ENCODE assay signal across 13 cellular contexts in genomic region chr12:108685469-108686247, GRCh38. TPM values are rescaled to one million over a fixed set of nuclear protein-coding genes. Genes with fewer than 3 reads are reported as not detected.
DNase-seq lines count a peak whose midpoint lies in the region; ATAC-seq, FAIRE-seq and TF ChIP-seq lines count a peak whose summit lies in the region.
"Had no signal": no experiment of that assay in that cellular context is flagged by ENCODE, and none has a peak within 500 bp of the region (broad histone marks: within the 10 kb centered on the region; RNA-seq: fewer than 3 reads in every experiment).

No MANE protein-coding gene starts in this region.

- 0 out of 2 replicates have a peak overlapping the region, but pooled peaks have one; percentile 6 for H3K4me2 ChIP-seq in K562 (ENCODE audit: insufficient read depth, low read length)

- TF ChIP-seq EP300 in K562 (IDR thresholded peaks at IDR 0.05; ENCODE audit: low read length) = no peak

- peak overlapping the region in 1 of 2 experiments; percentile 22; a peak in 1 of 4 replicates for H3K9ac ChIP-seq in K562 (ENCODE audit: insufficient read depth in 1 of 2, low read depth in 2 of 2, low read length in 2 of 2)

- CTCF ChIA-PET in K562 (lab: Yijun Ruan, JAX; ENCODE audit: low intra/inter-chr PET ratio) = no interaction called here

- H3K36me3 ChIP-seq in K562 (ENCODE audit: control insufficient read depth, insufficient read depth, low read length) (peaks cover 38% of the 10 kb centered on the region), tibial artery (no peaks in the 10 kb centered on the region), HAP-1 (replicated peaks) (no peaks in the 10 kb centered on the region)

- TF ChIP-seq CTCF in K562 (IDR thresholded peaks at IDR 0.05 in 2 of 3, conservative IDR thresholded peaks at IDR 0.05 in 1 of 3; ENCODE audit: insufficient read depth in 2 of 3, low read depth in 1 of 3, low read length in 3 of 3) = no peak
- TF ChIP-seq CTCF in tibial artery (IDR thresholded peaks at IDR 0.05) = no peak

- intact Hi-C loops in K562 (cut with micrococcal nuclease) (no loop called here), tibial artery (cut with DNase I; ENCODE audit: low total_unique reads) (no loop called here)

- no peak overlapping the region for H3K4me3 ChIP-seq in K562
- H3K4me3 ChIP-seq in tibial artery = no peak overlapping the region
- no peak overlapping the region for H3K4me3 ChIP-seq in HAP-1

- in situ Hi-C loops in K562 (cut with MboI) (no loop called here), HAP-1 (cut with MboI; ENCODE audit: low sequenced_read_pairs) (no loop called here)

- H2AFZ ChIP-seq in K562 (ENCODE audit: low read depth, low read length) = no peak overlapping the region

- peaks cover 89% of the 10 kb centered on the region for H3K79me2 ChIP-seq in K562 (ENCODE audit: control insufficient read depth, insufficient read depth, low read length)

- DNase-seq in NCI-H2196 (lab: John Stamatoyannopoulos, UW; ENCODE audit: unreplicated experiment) (peak; percentile 38), NCI-H2196 treated with DMSO at 0.1 percent for 48 hours (lab: John Stamatoyannopoulos, UW; ENCODE audit: unreplicated experiment) (no peak), K562 (ENCODE audit: extremely low read depth in 1 of 4, low spot score in 3 of 4) (no peak), lung microvascular endothelial cell (ENCODE audit: low read depth in 2 of 2) (peak; percentile 89 to 92), tibial artery (no peak), HAP-1 (ENCODE audit: low spot score in 2 of 2) (no peak), germinal center (ENCODE audit: low spot score) (no peak), DMS153 treated with DMSO at 0.1 percent for 48 hours (lab: John Stamatoyannopoulos, UW; ENCODE audit: unreplicated experiment) (no peak)
- DNase-seq: ACHN; activated CD4-positive, CD25-positive, alpha-beta regulatory T cell; left colon; NCI-H1105 treated with DMSO at 0.1 percent for 48 hours had no signal

- H3K27me3 ChIP-seq in K562 (ENCODE audit: control insufficient read depth in 2 of 2, insufficient read depth in 2 of 2, low read length in 2 of 2) = no peaks in the 10 kb centered on the region
- H3K27me3 ChIP-seq in tibial artery = no peaks in the 10 kb centered on the region
- H3K27me3 ChIP-seq in HAP-1 (ENCODE audit: low read depth) = no peaks in the 10 kb centered on the region

- no peak for TF ChIP-seq POLR2A in K562 (conservative IDR thresholded peaks at IDR 0.05)

- no peaks in the 10 kb centered on the region for H4K20me1 ChIP-seq in K562 (replicated peaks; ENCODE audit: control insufficient read depth, insufficient read depth, low read length)

- peaks cover 13 to 56% of the 10 kb centered on the region in 2 experiments; a peak in 4 of 5 replicates for H3K4me1 ChIP-seq in K562 (replicated peaks in 1 of 2; ENCODE audit: control insufficient read depth in 2 of 2, insufficient read depth in 2 of 2, low read length in 2 of 2)
- H3K4me1 ChIP-seq in tibial artery = peaks cover 9 to 100% (median 52%) of the 10 kb centered on the region in 4 donors
- H3K4me1 ChIP-seq in HAP-1 = peaks cover 25% of the 10 kb centered on the region

- no peak for TF ChIP-seq RAD21 in K562 (CRISPR knock-in tag; conservative IDR thresholded peaks at IDR 0.05 in 1 of 2, IDR thresholded peaks at IDR 0.05 in 1 of 2)

- H3K27ac ChIP-seq in K562 (ENCODE audit: extremely low read depth, low read depth, low read length) = peak overlapping the region; percentile 69; the same call in 2 of the 3 replicates
- H3K27ac ChIP-seq in tibial artery = peak overlapping the region; percentile 80 to 94
- H3K27ac ChIP-seq: RWPE1 had no signal

- WGBS in K562 (ENCODE audit: insufficient coverage, low coverage, missing lambda C conversion rate) = 51% methylated on average over 4 of the region's 4 CpGs

- no peaks in the 10 kb centered on the region for H3K9me1 ChIP-seq in K562 (ENCODE audit: control insufficient read depth, insufficient read depth, low read length)

- no peaks in the 10 kb centered on the region for H3K9me3 ChIP-seq in K562 (replicated peaks; ENCODE audit: control insufficient read depth, insufficient read depth, low read depth, low read length)
- no peaks in the 10 kb centered on the region for H3K9me3 ChIP-seq in tibial artery
- no peaks in the 10 kb centered on the region for H3K9me3 ChIP-seq in HAP-1

- BruUV-seq in K562 (replicated peaks; lab: Mats Ljungman, UMichigan) = no TSS peak

- ATAC-seq in K562 = no peak
- ATAC-seq: left colon had no signal

- no peak for FAIRE-seq in K562 (lab: Jason Lieb, UNC)

- POLR2A ChIA-PET in K562 (lab: Yijun Ruan, JAX) = interaction anchor here (0.8 to 2.5 kb wide), 9 partner anchors 8 to 40 kb away, joined by 3 to 9 read pairs (median 5); no protein-coding TSS in a partner anchor

TF ChIP-seq in K562, 482 proteins besides CTCF, POLR2A, EP300 and RAD21:
- TF ChIP-seq PML (IDR thresholded peaks at IDR 0.05; ENCODE audit: low read length) (no peak), SRF (CRISPR knock-in tag; IDR thresholded peaks at IDR 0.05) (peak in 1 of 2 experiments; percentile 90; a peak in 2 of 4 replicates), ATF1 (CRISPR knock-in tag; IDR thresholded peaks at IDR 0.05) (no peak), ATF1 (tag; IDR thresholded peaks at IDR 0.05) (peak; percentile 3; the same call in 1 of the 2 replicates), NFIC (IDR thresholded peaks at IDR 0.05) (peak; percentile 59), USF2 (CRISPR knock-in tag; IDR thresholded peaks at IDR 0.05) (no peak)

RNA-seq across cellular contexts. Expression of gene CORO1C, which starts 45.7 kb away (rescaled TPM):
- 275 and 365 TPM in 2 replicates for total RNA-seq in K562 (2011; cell fraction: chromatin; rRNA removed; ENCODE audit: low replicate concordance)
- 109 and 134 TPM in 2 replicates for total RNA-seq in K562 (2011; cell fraction: nucleolus; rRNA removed)
- 215 and 268 TPM in 2 replicates for total RNA-seq in K562 (2011; cell fraction: nucleoplasm; rRNA removed)
- total RNA-seq in K562 (2014; rRNA removed) = 118 and 123 TPM in 2 replicates
- 154 and 166 TPM in 2 replicates for total RNA-seq in K562 (2014; rRNA removed; fragmentation: Illumina TruSeq; extraction: Trizol)
- total RNA-seq in K562 (2015; rRNA removed; fragmentation: Illumina TruSeq; extraction: Trizol) = 141 and 147 TPM in 2 replicates
- 206 TPM in 2 replicates for total RNA-seq in K562 (2021)
- polyA plus RNA-seq in K562 (2011; rRNA removed) = 265 and 280 TPM in 2 replicates
- 140 and 201 TPM in 2 replicates for polyA plus RNA-seq in K562 (2011; cell fraction: cytosol; rRNA removed)
- polyA plus RNA-seq in K562 (2011; cell fraction: nucleus; rRNA removed) = 132 and 151 TPM in 2 replicates
- 106 and 126 TPM in 2 replicates for polyA plus RNA-seq in K562 (2012)
- polyA plus RNA-seq in K562 (2014; fragmentation: Illumina TruSeq; extraction: Trizol) = 142 and 159 TPM in 2 replicates
- 10 to 100 TPM; 55.2 to 68.6 TPM for polyA plus RNA-seq in K562 (2014; fragmentation: Nextera tagmentation; extraction: Ambion mirVana)
- 125 and 150 TPM in 2 replicates for polyA plus RNA-seq in K562 (2014; rRNA removed)
- 667 and 775 TPM in 2 replicates for polyA minus RNA-seq in K562 (2011; rRNA and poly(A)+ RNA removed)
- polyA minus RNA-seq in K562 (2011; cell fraction: cytosol; rRNA and poly(A)+ RNA removed) = 210 and 245 TPM in 2 replicates
- polyA minus RNA-seq in K562 (2011; cell fraction: nucleus; rRNA and poly(A)+ RNA removed) = 85.0 and 160 TPM in 2 replicates
- total RNA-seq in lung microvascular endothelial cell = 157 and 168 TPM in 2 replicates

RNA-seq across cellular contexts. Expression of gene SELPLG, which starts 52.0 kb away (rescaled TPM):
- 0.35 and 0.79 TPM in 2 replicates for total RNA-seq in K562 (2011; cell fraction: chromatin; rRNA removed; ENCODE audit: low replicate concordance)
- 1.1 and 1.5 TPM in 2 replicates for total RNA-seq in K562 (2011; cell fraction: nucleolus; rRNA removed)
- total RNA-seq in K562 (2011; cell fraction: nucleoplasm; rRNA removed) = 0.59 and 0.69 TPM in 2 replicates
- total RNA-seq in K562 (2014; rRNA removed) (1.7 and 3.4 TPM in 2 replicates), K562 (2014; rRNA removed; fragmentation: Illumina TruSeq; extraction: Trizol) (0.54 and 0.76 TPM in 2 replicates), K562 (2015; rRNA removed; fragmentation: Illumina TruSeq; extraction: Trizol) (10.2 TPM in 2 replicates), K562 (2021) (2.2 and 2.5 TPM in 2 replicates), lung microvascular endothelial cell (0.20 and 0.22 TPM in 2 replicates)
- polyA plus RNA-seq in K562 (2011; rRNA removed) (1.4 and 1.6 TPM in 2 replicates), K562 (2014; fragmentation: Illumina TruSeq; extraction: Trizol) (3.3 and 3.9 TPM in 2 replicates), K562 (2014; fragmentation: Nextera tagmentation; extraction: Ambion mirVana) (under 1 TPM; 0.22 to 0.34 TPM), K562 (2014; rRNA removed) (1.2 and 2.8 TPM in 2 replicates)
- polyA plus RNA-seq in K562 (2011; cell fraction: cytosol; rRNA removed) = 1.9 and 6.8 TPM in 2 replicates
- polyA plus RNA-seq in K562 (2011; cell fraction: nucleus; rRNA removed) = 0.60 and 0.92 TPM in 2 replicates
- polyA plus RNA-seq in K562 (2012) = 9.4 and 9.9 TPM in 2 replicates
- polyA minus RNA-seq in K562 (2011; rRNA and poly(A)+ RNA removed) = 0.48 and 1.1 TPM in 2 replicates
- 0.91 and 0.95 TPM in 2 replicates for polyA minus RNA-seq in K562 (2011; cell fraction: cytosol; rRNA and poly(A)+ RNA removed)
- polyA minus RNA-seq in K562 (2011; cell fraction: nucleus; rRNA and poly(A)+ RNA removed) = 0.27 and 0.44 TPM in 2 replicates

Comparison
In these comparisons a context has a peak if more than half of its experiments do, and no peak if none do; other contexts are left out.
1. DNase-seq: peak in NCI-H2196 (single experiment) and lung microvascular endothelial cell (2 of 2); none in NCI-H2196 treated with DMSO at 0.1 percent for 48 hours (single experiment), K562 (0 of 4), tibial artery (0 of 2), HAP-1 (0 of 2), germinal center (single experiment) and DMS153 treated with DMSO at 0.1 percent for 48 hours (single experiment).